In genomic region chr4:184344899-184345572, GRCh38 we compare ENCODE assay signal across 10 cellular contexts.
DNase-seq lines count a peak whose midpoint lies in the region; ATAC-seq and TF ChIP-seq lines count a peak whose summit lies in the region.
"Had no signal": no experiment of that assay in that cellular context is flagged by ENCODE, and none has a peak within 500 bp of the region (broad histone marks: within the 10 kb centered on the region; RNA-seq: fewer than 3 reads in every experiment).

No MANE protein-coding gene starts in this region.

- H3K9me3 ChIP-seq in right atrium auricular region (no peaks in the 10 kb centered on the region), adipocyte (ENCODE audit: control insufficient read depth, low read length) (no peaks in the 10 kb centered on the region), upper lobe of right lung (no peaks in the 10 kb centered on the region)
- H3K9me3 ChIP-seq: uterus had no signal

- H3K4me1 ChIP-seq in right atrium auricular region (peaks cover 0 to 61% of the 10 kb centered on the region in 2 donors), adipocyte (ENCODE audit: control insufficient read depth, insufficient read depth, low read length) (peaks cover 40% of the 10 kb centered on the region), upper lobe of right lung (peaks cover 50% of the 10 kb centered on the region)
- H3K4me1 ChIP-seq: uterus had no signal

- no peak for TF ChIP-seq CTCF in right atrium auricular region (IDR thresholded peaks at IDR 0.05)
- TF ChIP-seq CTCF in upper lobe of right lung (IDR thresholded peaks at IDR 0.05), result no peak

- DNase-seq in right atrium auricular region (ENCODE audit: low spot score) (peak; percentile 40), cardiac septum (ENCODE audit: low spot score) (no peak), adipocyte (ENCODE audit: low read depth) (no peak), naive B cell (peak; percentile 45), upper lobe of right lung (no peak), GOT3 (lab: John Stamatoyannopoulos, UW) (no peak), cerebellar nuclear complex (lab: John Stamatoyannopoulos, UW) (no peak), NCI-H1092 treated with DMSO at 0.1 percent for 48 hours (lab: John Stamatoyannopoulos, UW) (no peak)
- DNase-seq: NCI-H2171, uterus had no signal

- H3K27me3 ChIP-seq in right atrium auricular region (no peaks in the 10 kb centered on the region), adipocyte (replicated peaks; ENCODE audit: control insufficient read depth, insufficient read depth, low read length) (no peaks in the 10 kb centered on the region), upper lobe of right lung (no peaks in the 10 kb centered on the region)
- H3K27me3 ChIP-seq: uterus had no signal

- intact Hi-C loops in cardiac septum (cut with DNase I), result loop anchor here (2.0 to 5.0 kb wide), 4 partner anchors 40 to 192 kb away; partner anchors contain the start of gene IRF2
- intact Hi-C loops in upper lobe of right lung (cut with DNase I), result no loop called here

- peaks cover 80 to 95% (median 92%) of the 10 kb centered on the region in 3 donors for H3K4me1 Mint-ChIP-seq in naive B cell

- peak overlapping the region; percentile 12 for H3K9ac ChIP-seq in adipocyte (ENCODE audit: low read length)

- H3K36me3 Mint-ChIP-seq in naive B cell, result no peaks in the 10 kb centered on the region

- no peak overlapping the region for H3K4me3 ChIP-seq in right atrium auricular region
- H3K4me3 ChIP-seq in adipocyte (ENCODE audit: low read length), result no peak overlapping the region
- H3K4me3 ChIP-seq in upper lobe of right lung, result no peak overlapping the region
- H3K4me3 ChIP-seq: uterus had no signal

- H3K4me3 Mint-ChIP-seq in naive B cell, result peak overlapping the region; percentile 83 to 95 (median 92)

- ATAC-seq in naive B cell (ENCODE audit: low read depth in 2 of 2) (peak; percentile 27 to 31), upper lobe of right lung (no peak)

- H3K36me3 ChIP-seq in right atrium auricular region, result no peaks in the 10 kb centered on the region
- no peaks in the 10 kb centered on the region for H3K36me3 ChIP-seq in adipocyte (ENCODE audit: control insufficient read depth, insufficient read depth, low read length, severe bottlenecking)
- no peaks in the 10 kb centered on the region for H3K36me3 ChIP-seq in upper lobe of right lung
- H3K36me3 ChIP-seq: uterus had no signal

- peak overlapping the region; percentile 83 to 88 for H3K27ac ChIP-seq in right atrium auricular region
- H3K27ac ChIP-seq in upper lobe of right lung, result peak overlapping the region; percentile 74

- peak overlapping the region; percentile 91 to 97 (median 94) for H3K27ac Mint-ChIP-seq in naive B cell

- no peaks in the 10 kb centered on the region for H3K9me3 Mint-ChIP-seq in naive B cell

- peaks cover 0 to 6% (median 0%) of the 10 kb centered on the region in 3 donors for H3K27me3 Mint-ChIP-seq in naive B cell

Comparison
In these comparisons a context has a peak if more than half of its experiments do, and no peak if none do; other contexts are left out.
1. DNase-seq: peak in right atrium auricular region (single experiment) and naive B cell (single experiment); none in cardiac septum (single experiment), adipocyte (single experiment), upper lobe of right lung (single experiment), GOT3 (single experiment), cerebellar nuclear complex (0 of 2) and NCI-H1092 treated with DMSO at 0.1 percent for 48 hours (single experiment).